ENCODE assay signal across 12 cellular contexts in genomic region chr20:32510120-32510600, GRCh38.
DNase-seq lines count a peak whose midpoint lies in the region; ATAC-seq, FAIRE-seq and TF ChIP-seq lines count a peak whose summit lies in the region.
"Had no signal": no experiment of that assay in that cellular context is flagged by ENCODE, and none has a peak within 500 bp of the region (broad histone marks: within the 10 kb centered on the region; RNA-seq: fewer than 3 reads in every experiment).

No MANE protein-coding gene starts in this region.

- peaks cover 0 to 2% (median 0%) of the 10 kb centered on the region in 3 donors for H3K27me3 Mint-ChIP-seq in CD14-positive monocyte (ENCODE audit: low read depth in 3 of 3)

- H3K27ac Mint-ChIP-seq in CD14-positive monocyte: peak overlapping the region in 2 of 7 donors; percentile 20 to 26
- H3K27ac Mint-ChIP-seq: WTC11 had no signal

- H3K4me3 Mint-ChIP-seq in CD14-positive monocyte: no peak overlapping the region
- H3K4me3 Mint-ChIP-seq: WTC11 had no signal

- DNase-seq in DMS153 (lab: John Stamatoyannopoulos, UW) (peak; percentile 25), DMS153 treated with DMSO at 0.1 percent for 48 hours (lab: John Stamatoyannopoulos, UW; ENCODE audit: unreplicated experiment) (no peak), RWPE2 (ENCODE audit: low spot score) (peak; percentile 87), endothelial cell of umbilical vein (ENCODE audit: low read depth, low spot score) (no peak), posterior vena cava (ENCODE audit: low spot score) (peak; percentile 63), CD14-positive monocyte (ENCODE audit: low spot score) (no peak), gastrocnemius medialis (no peak)

- TF ChIP-seq CTCF in RWPE2 (IDR thresholded peaks at IDR 0.05; ENCODE audit: poor library complexity, severe bottlenecking) (no peak), endothelial cell of umbilical vein (IDR thresholded peaks at IDR 0.05; ENCODE audit: extremely low read depth in 1 of 2, insufficient read depth in 1 of 2, low read depth in 1 of 2, low read length in 2 of 2) (no peak), CD14-positive monocyte (IDR thresholded peaks at IDR 0.05) (no peak), gastrocnemius medialis (IDR thresholded peaks at IDR 0.05 in 4 of 5, conservative IDR thresholded peaks at IDR 0.05 in 1 of 5) (no peak)

- no peak overlapping the region for H3K4me2 ChIP-seq in endothelial cell of umbilical vein (ENCODE audit: insufficient read depth, low read length)

- CTCF ChIA-PET in endothelial cell of umbilical vein (lab: Charles Lee): interaction anchor here (1.0 to 4.4 kb wide), 4 partner anchors 12 to 142 kb away, joined by 3 to 25 read pairs (median 4); no protein-coding TSS in a partner anchor

- H3K36me3 Mint-ChIP-seq in CD14-positive monocyte: peaks cover 3 to 15% of the 10 kb centered on the region in 2 donors
- H3K36me3 Mint-ChIP-seq: WTC11 had no signal

- no peak; the same call in 2 of the 3 replicates for ATAC-seq in RWPE2 (ENCODE audit: low read depth)
- no peak for ATAC-seq in GM21723 (IDR thresholded peaks at IDR 0.05; ENCODE audit: unreplicated experiment)
- ATAC-seq in gastrocnemius medialis: no peak
- ATAC-seq: WTC11 had no signal

- in situ Hi-C loops in gastrocnemius medialis (cut with MboI; ENCODE audit: low sequenced_read_pairs in 4 of 4): no loop called here

- H3K4me3 ChIP-seq in RWPE2 (ENCODE audit: severe bottlenecking): no peak overlapping the region
- no peak overlapping the region for H3K4me3 ChIP-seq in endothelial cell of umbilical vein (replicated peaks in 1 of 3; ENCODE audit: insufficient read depth in 1 of 3, low read depth in 1 of 3, low read length in 3 of 3)
- no peak overlapping the region for H3K4me3 ChIP-seq in gastrocnemius medialis

- H3K4me1 Mint-ChIP-seq in CD14-positive monocyte: peaks cover 87% of the 10 kb centered on the region

- H3K27ac ChIP-seq in RWPE2 (ENCODE audit: poor library complexity, severe bottlenecking): no peak overlapping the region
- no peak overlapping the region for H3K27ac ChIP-seq in endothelial cell of umbilical vein (ENCODE audit: insufficient read depth, low read depth, low read length)
- no peak overlapping the region for H3K27ac ChIP-seq in gastrocnemius medialis
- H3K27ac ChIP-seq: 22Rv1, neutrophil, RWPE1 had no signal

- H3K27me3 ChIP-seq in RWPE2 (ENCODE audit: insufficient read depth, poor library complexity, severe bottlenecking) (no peaks in the 10 kb centered on the region), endothelial cell of umbilical vein (ENCODE audit: control insufficient read depth in 2 of 2, insufficient read depth in 2 of 2, low read length in 2 of 2) (no peaks in the 10 kb centered on the region), gastrocnemius medialis (no peaks in the 10 kb centered on the region)
- H3K27me3 ChIP-seq: neutrophil had no signal

- peak; percentile 33 for FAIRE-seq in endothelial cell of umbilical vein (lab: Jason Lieb, UNC)

- intact Hi-C loops in endothelial cell of umbilical vein (cut with micrococcal nuclease) (no loop called here), posterior vena cava (cut with DNase I) (no loop called here), CD14-positive monocyte (cut with micrococcal nuclease) (no loop called here), gastrocnemius medialis (cut with DNase I; ENCODE audit: low total_unique reads) (no loop called here)

- H2AFZ ChIP-seq in endothelial cell of umbilical vein (ENCODE audit: low read depth, low read length): peak overlapping the region; percentile 29

- dilution Hi-C loops in endothelial cell of umbilical vein (cut with MboI; ENCODE audit: extremely low pct_ligation_motif_present, low sequenced_read_pairs): no loop called here

- H4K20me1 ChIP-seq in endothelial cell of umbilical vein (replicated peaks; ENCODE audit: control insufficient read depth, extremely low read depth, insufficient read depth, low read length): no peaks in the 10 kb centered on the region

- H3K36me3 ChIP-seq in RWPE2 (ENCODE audit: low read depth) (no peaks in the 10 kb centered on the region), endothelial cell of umbilical vein (ENCODE audit: control insufficient read depth in 2 of 2, extremely low read depth in 1 of 2, insufficient read depth in 2 of 2, low read length in 2 of 2) (no peaks in the 10 kb centered on the region), gastrocnemius medialis (no peaks in the 10 kb centered on the region)
- H3K36me3 ChIP-seq: neutrophil had no signal

- no peaks in the 10 kb centered on the region for H3K9me3 ChIP-seq in RWPE2 (ENCODE audit: severe bottlenecking)
- no peaks in the 10 kb centered on the region for H3K9me3 ChIP-seq in endothelial cell of umbilical vein (replicated peaks; ENCODE audit: control insufficient read depth, insufficient read depth, low read length)
- H3K9me3 ChIP-seq in gastrocnemius medialis: no peaks in the 10 kb centered on the region
- H3K9me3 ChIP-seq: neutrophil had no signal

- TF ChIP-seq POLR2A in endothelial cell of umbilical vein (IDR thresholded peaks at IDR 0.05; ENCODE audit: low read depth, low read length): no peak
- no peak for TF ChIP-seq POLR2A in gastrocnemius medialis (IDR thresholded peaks at IDR 0.05)

- no peaks in the 10 kb centered on the region for H3K79me2 ChIP-seq in endothelial cell of umbilical vein (ENCODE audit: control insufficient read depth, insufficient read depth, low read length)

- no peaks in the 10 kb centered on the region for H3K9me1 ChIP-seq in endothelial cell of umbilical vein (replicated peaks; ENCODE audit: control insufficient read depth, extremely low read depth, insufficient read depth, low read length)

- no TSS peak for BruUV-seq in endothelial cell of umbilical vein (replicated peaks; lab: Mats Ljungman, UMichigan)

- no peaks in the 10 kb centered on the region for H3K9me3 Mint-ChIP-seq in CD14-positive monocyte
- H3K9me3 Mint-ChIP-seq: WTC11 had no signal

- peaks cover 6% of the 10 kb centered on the region for H3K4me1 ChIP-seq in RWPE2 (ENCODE audit: insufficient read depth, poor library complexity, severe bottlenecking)
- peaks cover 24% of the 10 kb centered on the region for H3K4me1 ChIP-seq in endothelial cell of umbilical vein (ENCODE audit: control insufficient read depth, extremely low read depth, insufficient read depth, low read length)
- H3K4me1 ChIP-seq in gastrocnemius medialis: no peaks in the 10 kb centered on the region

- no peak overlapping the region for H3K9ac ChIP-seq in endothelial cell of umbilical vein (replicated peaks; ENCODE audit: extremely low read depth, insufficient read depth, low read length)

- POLR2A ChIA-PET in endothelial cell of umbilical vein (lab: Charles Lee): no interaction called here

TF ChIP-seq in endothelial cell of umbilical vein, 7 proteins besides CTCF, POLR2A, EP300 and RAD21:
- no peak for TF ChIP-seq GATA2 (IDR thresholded peaks at IDR 0.05; ENCODE audit: insufficient read depth, insufficient read length, low read depth, low read length)
- TF ChIP-seq FOS (IDR thresholded peaks at IDR 0.05; ENCODE audit: borderline replicate concordance, insufficient read depth, low read length): no peak
- TF ChIP-seq MAX (IDR thresholded peaks at IDR 0.05; ENCODE audit: insufficient read depth, insufficient read length): no peak
- no peak for TF ChIP-seq MYC (IDR thresholded peaks at IDR 0.05; ENCODE audit: low read depth, low read length)
- TF ChIP-seq POLR2AphosphoS5 (IDR thresholded peaks at IDR 0.05; ENCODE audit: insufficient read depth, low read depth, low read length): no peak
- no peak for TF ChIP-seq EZH2 (IDR thresholded peaks at IDR 0.05; ENCODE audit: borderline replicate concordance, low read depth, low read length, severe bottlenecking)
- TF ChIP-seq JUN (IDR thresholded peaks at IDR 0.05; ENCODE audit: borderline replicate concordance, insufficient read depth, insufficient read length, low read depth): no peak

Comparison
In these comparisons a context has a peak if more than half of its experiments do, and no peak if none do; other contexts are left out.
1. DNase-seq: peak in DMS153 (single experiment), RWPE2 (single experiment) and posterior vena cava (single experiment); none in DMS153 treated with DMSO at 0.1 percent for 48 hours (single experiment), endothelial cell of umbilical vein (single experiment), CD14-positive monocyte (single experiment) and gastrocnemius medialis (0 of 2).